Comparison of ENCODE assay signal across 32 cellular contexts in genomic region chr2:195590866-195591215, GRCh38.
DNase-seq lines count a peak whose midpoint lies in the region; FAIRE-seq and TF ChIP-seq lines count a peak whose summit lies in the region.
"Had no signal": no experiment of that assay in that cellular context is flagged by ENCODE, and none has a peak within 500 bp of the region (broad histone marks: within the 10 kb centered on the region; RNA-seq: fewer than 3 reads in every experiment).

No MANE protein-coding gene starts in this region.

- WGBS in hepatocyte (ENCODE audit: low lambda C conversion rate, missing lambda C conversion rate): 71% methylated on average over 1 of the region's 1 CpG
- WGBS in small intestine, 3 donors: 15 to 51% (median 33%) methylated on average over 1 of the region's 1 CpG
- WGBS in trophoblast cell (ENCODE audit: extremely low coverage, insufficient coverage, insufficient read length): no CpG with 5 or more reads among the region's 1 CpG
- WGBS in suprapubic skin: 38% methylated on average over 1 of the region's 1 CpG

- no peak overlapping the region for H3K18ac ChIP-seq in trophoblast cell (ENCODE audit: low read length)

- no peaks in the 10 kb centered on the region for H3K9me3 ChIP-seq in hepatocyte (ENCODE audit: low read depth)
- no peaks in the 10 kb centered on the region for H3K9me3 ChIP-seq in small intestine (ENCODE audit: control insufficient read depth, low read depth)
- H3K9me3 ChIP-seq in trophoblast cell (ENCODE audit: insufficient read depth, low read depth, low read length): no peaks in the 10 kb centered on the region
- no peaks in the 10 kb centered on the region for H3K9me3 ChIP-seq in suprapubic skin
- H3K9me3 ChIP-seq: ascending aorta, gastroesophageal sphincter, HAP-1, thoracic aorta had no signal

- no peak for TF ChIP-seq EP300 in suprapubic skin (IDR thresholded peaks at IDR 0.05)

- H3K27ac ChIP-seq in hepatocyte (peak overlapping the region; percentile 42), small intestine (ENCODE audit: low read depth in 1 of 2, low read length in 1 of 2) (no peak overlapping the region), trophoblast cell (ENCODE audit: low read depth, low read length) (no peak overlapping the region), suprapubic skin (no peak overlapping the region)
- H3K27ac ChIP-seq: ascending aorta, gastroesophageal sphincter, KMS-11, neural progenitor cell, thoracic aorta, VCaP had no signal

- no peaks in the 10 kb centered on the region for H3K36me3 ChIP-seq in hepatocyte (replicated peaks; ENCODE audit: insufficient read depth, low read depth)
- H3K36me3 ChIP-seq in small intestine (ENCODE audit: control insufficient read depth in 2 of 2, insufficient read depth in 2 of 2, low read length in 2 of 2): peaks cover 0 to under 1% of the 10 kb centered on the region in 2 donors
- H3K36me3 ChIP-seq in trophoblast cell (ENCODE audit: control insufficient read depth in 1 of 2, insufficient read depth in 2 of 2, low read length in 2 of 2): no peaks in the 10 kb centered on the region
- H3K36me3 ChIP-seq in suprapubic skin: no peaks in the 10 kb centered on the region
- H3K36me3 ChIP-seq: ascending aorta, gastroesophageal sphincter, HAP-1, neural progenitor cell, thoracic aorta had no signal

- H4K91ac ChIP-seq in trophoblast cell (ENCODE audit: low read depth, low read length): no peak overlapping the region

- H3K79me2 ChIP-seq in hepatocyte (no peaks in the 10 kb centered on the region), trophoblast cell (ENCODE audit: control insufficient read depth, insufficient read depth, low read length, poor library complexity) (no peaks in the 10 kb centered on the region)

- no peak overlapping the region for H2AK5ac ChIP-seq in trophoblast cell (ENCODE audit: low read length)

- no peaks in the 10 kb centered on the region for H3K9me2 ChIP-seq in hepatocyte (replicated peaks; ENCODE audit: insufficient read depth)

- H2BK120ac ChIP-seq in trophoblast cell (ENCODE audit: insufficient read depth, low read length, poor library complexity): no peak overlapping the region

- H3K14ac ChIP-seq in trophoblast cell (ENCODE audit: low read length): no peak overlapping the region

- H3K23ac ChIP-seq in trophoblast cell (ENCODE audit: low read length): no peak overlapping the region

- no peak overlapping the region for H2AFZ ChIP-seq in hepatocyte
- H2AFZ ChIP-seq in trophoblast cell (ENCODE audit: insufficient read depth, low read length, poor library complexity): no peak overlapping the region
- H2AFZ ChIP-seq: neural progenitor cell had no signal

- H3K4me2 ChIP-seq in hepatocyte (no peak overlapping the region), trophoblast cell (ENCODE audit: low read length) (no peak overlapping the region)
- H3K4me2 ChIP-seq: KMS-11, neural progenitor cell had no signal

- H3K4me1 ChIP-seq in hepatocyte (ENCODE audit: insufficient read depth) (peaks cover 5% of the 10 kb centered on the region), small intestine (ENCODE audit: control insufficient read depth in 2 of 2, insufficient read depth in 1 of 2, low read depth in 1 of 2, low read length in 1 of 2) (peaks cover 0 to 2% of the 10 kb centered on the region in 2 donors), trophoblast cell (ENCODE audit: control insufficient read depth in 1 of 2, insufficient read depth in 2 of 2, low read length in 2 of 2) (no peaks in the 10 kb centered on the region), suprapubic skin (peaks cover 3% of the 10 kb centered on the region)
- H3K4me1 ChIP-seq: HAP-1 had no signal

- H3K4me3 ChIP-seq in hepatocyte (no peak overlapping the region), small intestine (ENCODE audit: low read depth in 1 of 2, low read length in 2 of 2) (no peak overlapping the region), trophoblast cell (ENCODE audit: low read depth, low read length) (no peak overlapping the region), suprapubic skin (no peak overlapping the region)
- H3K4me3 ChIP-seq: ascending aorta, gastroesophageal sphincter, HAP-1, lung, neural progenitor cell, thoracic aorta had no signal

- H4K20me1 ChIP-seq in hepatocyte (ENCODE audit: insufficient read depth, poor library complexity, severe bottlenecking): no peaks in the 10 kb centered on the region

- DNase-seq in NCI-H446 (lab: John Stamatoyannopoulos, UW) (peak; percentile 56 to 62), NCI-H446 treated with DMSO at 0.1 percent for 48 hours (lab: John Stamatoyannopoulos, UW) (no peak), astrocyte of the hippocampus (ENCODE audit: low read depth, low spot score) (peak; percentile 14), hepatocyte (ENCODE audit: low spot score) (peak; percentile 35), small intestine (peak; percentile 91), GOT3 (lab: John Stamatoyannopoulos, UW) (no peak), trophoblast cell (no peak), suprapubic skin (ENCODE audit: low spot score in 2 of 2) (no peak)
- DNase-seq: 8988T; activated CD4-positive, alpha-beta T cell treated with anti-CD3 and anti-CD28 coated beads for 4 hours; activated effector memory CD4-positive, alpha-beta T cell treated with anti-CD3 and anti-CD28 coated beads, Interleukin-2, amount 50 U/mL, for 16 hours; activated naive CD8-positive, alpha-beta T cell treated with anti-CD3 and anti-CD28 coated beads, Interleukin-2, amount 10 ng/mL, durations not matched to agents 7 days and 5 days; activated T-cell treated with anti-CD3 and anti-CD28 coated beads for 4 hours; CD8-positive, alpha-beta memory T cell; DMS79; GF-D8; NCI-H1048; NCI-H187 treated with DMSO at 0.1 percent for 48 hours; NCI-H526 treated with DMSO at 0.1 percent for 48 hours; SIG-M5; stimulated activated naive CD4-positive, alpha-beta T cell had no signal

- FAIRE-seq in small intestine (lab: Jason Lieb, UNC): no peak
- FAIRE-seq: GM19239, HTR-8/SVneo, islet of Langerhans had no signal

- no peak overlapping the region for H3K4ac ChIP-seq in trophoblast cell (ENCODE audit: low read depth, low read length)

- no peak overlapping the region for H3K9ac ChIP-seq in trophoblast cell (ENCODE audit: low read length)
- H3K9ac ChIP-seq: KMS-11, neural progenitor cell had no signal

- no peak for TF ChIP-seq POLR2A in suprapubic skin (IDR thresholded peaks at IDR 0.05)

- no peak for TF ChIP-seq CTCF in hepatocyte (IDR thresholded peaks at IDR 0.05; ENCODE audit: poor library complexity)
- no peak for TF ChIP-seq CTCF in suprapubic skin (IDR thresholded peaks at IDR 0.05)

- H4K8ac ChIP-seq in trophoblast cell (ENCODE audit: low read depth, low read length): no peak overlapping the region

- no peak overlapping the region for H4K12ac ChIP-seq in trophoblast cell (ENCODE audit: low read depth, low read length)

- H3K27me3 ChIP-seq in hepatocyte (no peaks in the 10 kb centered on the region), small intestine (ENCODE audit: control insufficient read depth in 2 of 2, insufficient read depth in 2 of 2, low read length in 2 of 2) (no peaks in the 10 kb centered on the region), trophoblast cell (ENCODE audit: insufficient read depth, low read length) (no peaks in the 10 kb centered on the region), suprapubic skin (no peaks in the 10 kb centered on the region)
- H3K27me3 ChIP-seq: ascending aorta, gastroesophageal sphincter, neural progenitor cell had no signal

- no peaks in the 10 kb centered on the region for H3K79me1 ChIP-seq in trophoblast cell (ENCODE audit: low read length)

- no peak overlapping the region for H2BK5ac ChIP-seq in trophoblast cell (ENCODE audit: low read depth, low read length, poor library complexity)

- H2BK12ac ChIP-seq in trophoblast cell (ENCODE audit: low read length): no peak overlapping the region

Comparison
In these comparisons a context has a peak if more than half of its experiments do, and no peak if none do; other contexts are left out.
1. DNase-seq: peak in NCI-H446 (2 of 2), astrocyte of the hippocampus (single experiment), hepatocyte (single experiment) and small intestine (single experiment); none in NCI-H446 treated with DMSO at 0.1 percent for 48 hours (single experiment), GOT3 (single experiment), trophoblast cell (0 of 2) and suprapubic skin (0 of 2).